8 cellular contexts compared by ENCODE assay signal in genomic region chr2:74715880-74716279, GRCh38.
DNase-seq lines count a peak whose midpoint lies in the region; ATAC-seq, FAIRE-seq and TF ChIP-seq lines count a peak whose summit lies in the region.

No MANE protein-coding gene starts in this region.

- H3K27ac Mint-ChIP-seq in T-cell: no peak overlapping the region

- no peak for DNase-seq in HAP-1 (ENCODE audit: low spot score in 2 of 2)
- DNase-seq in T-cell: no peak
- DNase-seq in small intestine: no peak
- no peak for DNase-seq in KBM-7

- no peak for TF ChIP-seq CTCF in gastroesophageal sphincter (IDR thresholded peaks at IDR 0.05)

- TF ChIP-seq EP300 in gastroesophageal sphincter (IDR thresholded peaks at IDR 0.05): no peak

- peaks cover 7 to 11% (median 8%) of the 10 kb centered on the region in 3 donors for H3K4me1 Mint-ChIP-seq in T-cell

- peak overlapping the region; percentile 77 to 82 (median 79) for H3K4me3 Mint-ChIP-seq in T-cell

- H3K36me3 ChIP-seq in HAP-1 (replicated peaks) (no peaks in the 10 kb centered on the region), gastroesophageal sphincter (no peaks in the 10 kb centered on the region), small intestine (ENCODE audit: control insufficient read depth in 2 of 2, insufficient read depth in 2 of 2, low read length in 2 of 2) (no peaks in the 10 kb centered on the region)

- H3K36me3 Mint-ChIP-seq in T-cell: no peaks in the 10 kb centered on the region

- H3K4me1 ChIP-seq in HAP-1: peaks cover 5% of the 10 kb centered on the region; the same call in 1 of the 2 replicates
- H3K4me1 ChIP-seq in gastroesophageal sphincter: peaks cover 0 to 14% (median 3%) of the 10 kb centered on the region in 3 donors
- H3K4me1 ChIP-seq in small intestine (ENCODE audit: control insufficient read depth in 2 of 2, insufficient read depth in 1 of 2, low read depth in 1 of 2, low read length in 1 of 2): no peaks in the 10 kb centered on the region

- peaks cover 3 to 11% of the 10 kb centered on the region in 2 donors for H3K27me3 Mint-ChIP-seq in T-cell

- H3K27ac ChIP-seq in gastroesophageal sphincter (peak overlapping the region in 2 of 4 donors; percentile 78 to 81), small intestine (ENCODE audit: low read depth in 1 of 2, low read length in 1 of 2) (no peak overlapping the region)

- TF ChIP-seq POLR2A in gastroesophageal sphincter (IDR thresholded peaks at IDR 0.05): no peak

- H3K9me3 Mint-ChIP-seq in T-cell: no peaks in the 10 kb centered on the region

- CTCF ChIA-PET in T-cell (lab: Charles Lee): interaction anchor here (0.6 to 6.4 kb wide), 6 partner anchors 17 to 896 kb away, joined by 3 to 46 read pairs (median 4); no protein-coding TSS in a partner anchor

- WGBS in gastroesophageal sphincter (ENCODE audit: low coverage in 1 of 2), 2 donors: 34 to 48% methylated on average over 5 to 6 of the region's 6 CpGs
- WGBS in small intestine, 3 donors: 40 to 55% (median 45%) methylated on average over 6 of the region's 6 CpGs

- POLR2A ChIA-PET in T-cell (lab: Charles Lee): interaction anchor here in 1 of 2 donors (0.6 kb wide), 1 partner anchor 323 kb away, joined by 3 read pairs; no protein-coding TSS in a partner anchor

- no peak for ATAC-seq in T-cell (replicated peaks in 1 of 4)
- ATAC-seq in gastroesophageal sphincter: no peak
- ATAC-seq in GM21619 (IDR thresholded peaks at IDR 0.05; ENCODE audit: unreplicated experiment): no peak
- ATAC-seq in GM21528 (IDR thresholded peaks at IDR 0.05; ENCODE audit: low FRiP score, unreplicated experiment): no peak
- ATAC-seq in GM21390 (IDR thresholded peaks at IDR 0.05; ENCODE audit: unreplicated experiment): no peak

- FAIRE-seq in small intestine (lab: Jason Lieb, UNC): no peak

- H3K27me3 ChIP-seq in HAP-1 (ENCODE audit: low read depth): peaks cover 4% of the 10 kb centered on the region; the same call in 1 of the 2 replicates
- peaks cover 16% of the 10 kb centered on the region for H3K27me3 ChIP-seq in gastroesophageal sphincter
- no peaks in the 10 kb centered on the region for H3K27me3 ChIP-seq in small intestine (ENCODE audit: control insufficient read depth in 2 of 2, insufficient read depth in 2 of 2, low read length in 2 of 2)

- in situ Hi-C loops in HAP-1 (cut with MboI; ENCODE audit: low sequenced_read_pairs): no loop called here
- in situ Hi-C loops in KBM-7 (cut with MboI; ENCODE audit: low pct_unique_long_range_greater_than_20kb, low sequenced_read_pairs): no loop called here

- no peaks in the 10 kb centered on the region for H3K9me3 ChIP-seq in HAP-1
- H3K9me3 ChIP-seq in gastroesophageal sphincter: no peaks in the 10 kb centered on the region
- H3K9me3 ChIP-seq in small intestine (ENCODE audit: control insufficient read depth, low read depth): no peaks in the 10 kb centered on the region

- H3K4me3 ChIP-seq in HAP-1 (peak overlapping the region; percentile 34; the same call in 1 of the 2 replicates), gastroesophageal sphincter (peak overlapping the region; percentile 46 to 61), small intestine (ENCODE audit: low read depth in 1 of 2, low read length in 2 of 2) (peak overlapping the region; percentile 34 to 53)
